Comparison of ENCODE assay signal across 14 cellular contexts in genomic region chr7:39667354-39667923, GRCh38. TPM values are rescaled to one million over a fixed set of nuclear protein-coding genes. Genes with fewer than 3 reads are reported as not detected.
DNase-seq lines count a peak whose midpoint lies in the region; ATAC-seq and TF ChIP-seq lines count a peak whose summit lies in the region.
"Had no signal": no experiment of that assay in that cellular context is flagged by ENCODE, and none has a peak within 500 bp of the region (broad histone marks: within the 10 kb centered on the region; RNA-seq: fewer than 3 reads in every experiment).

No MANE protein-coding gene starts in this region.

- H3K4me3 ChIP-seq in gastroesophageal sphincter, result no peak overlapping the region
- H3K4me3 ChIP-seq in skeletal muscle cell (ENCODE audit: low read depth, low read length), result no peak overlapping the region
- H3K4me3 ChIP-seq: tibial artery had no signal

- H3K27me3 ChIP-seq in gastroesophageal sphincter, result no peaks in the 10 kb centered on the region
- H3K27me3 ChIP-seq: neutrophil, tibial artery had no signal

- H3K4me3 Mint-ChIP-seq in activated naive CD4-positive, alpha-beta T cell treated with anti-CD3 and anti-CD28 coated beads, Interleukin-2, amount 50 U/mL, for 24 hours, result no peak overlapping the region

- peak overlapping the region; percentile 43 for H3K27ac Mint-ChIP-seq in activated naive CD4-positive, alpha-beta T cell treated with anti-CD3 and anti-CD28 coated beads, Interleukin-2, amount 50 U/mL, for 24 hours

- TF ChIP-seq EP300 in gastroesophageal sphincter (IDR thresholded peaks at IDR 0.05), result no peak

- H3K36me3 Mint-ChIP-seq in activated naive CD4-positive, alpha-beta T cell treated with anti-CD3 and anti-CD28 coated beads, Interleukin-2, amount 50 U/mL, for 24 hours, result peaks cover 24% of the 10 kb centered on the region

- peak overlapping the region in 1 of 4 donors; percentile 39 for H3K27ac ChIP-seq in gastroesophageal sphincter
- H3K27ac ChIP-seq: neutrophil, tibial artery had no signal

- H3K9me3 Mint-ChIP-seq in activated naive CD4-positive, alpha-beta T cell treated with anti-CD3 and anti-CD28 coated beads, Interleukin-2, amount 50 U/mL, for 24 hours, result peaks cover 6% of the 10 kb centered on the region

- H3K4me1 ChIP-seq in gastroesophageal sphincter, result peaks cover 0 to 33% (median 0%) of the 10 kb centered on the region in 3 donors

- H3K36me3 ChIP-seq in gastroesophageal sphincter, result no peaks in the 10 kb centered on the region
- H3K36me3 ChIP-seq: neutrophil, tibial artery had no signal

- H3K27me3 Mint-ChIP-seq in activated naive CD4-positive, alpha-beta T cell treated with anti-CD3 and anti-CD28 coated beads, Interleukin-2, amount 50 U/mL, for 24 hours, result no peaks in the 10 kb centered on the region

- TF ChIP-seq CTCF in gastroesophageal sphincter (IDR thresholded peaks at IDR 0.05), result no peak

- ATAC-seq in gastroesophageal sphincter, result peak; percentile 55
- no peak for ATAC-seq in GM18868 (IDR thresholded peaks at IDR 0.05; ENCODE audit: unreplicated experiment)

- H3K9me3 ChIP-seq in gastroesophageal sphincter, result no peaks in the 10 kb centered on the region
- H3K9me3 ChIP-seq: neutrophil, tibial artery had no signal

- TF ChIP-seq POLR2A in gastroesophageal sphincter (IDR thresholded peaks at IDR 0.05), result no peak

- DNase-seq in activated naive CD4-positive, alpha-beta T cell treated with Interleukin-2 at 50 U/mL for 16 hours, result no peak
- DNase-seq in NCI-H82 (lab: John Stamatoyannopoulos, UW), result peak; percentile 97
- peak; percentile 58 for DNase-seq in skeletal muscle cell (ENCODE audit: low read depth)
- no peak for DNase-seq in stimulated activated CD4-positive, alpha-beta T cell treated with anti-CD3 and anti-CD28 coated beads, Interleukin-4, amount 100 ng/mL, for 1 hour
- DNase-seq in NCI-H128 (lab: John Stamatoyannopoulos, UW; ENCODE audit: unreplicated experiment), result no peak
- DNase-seq: activated CD4-positive, alpha-beta T cell treated with anti-CD3 and anti-CD28 coated beads for 1 hour; amniotic stem cell; dermis blood vessel endothelial cell; NCI-H2081; tibial artery had no signal

- peaks cover 70% of the 10 kb centered on the region for H3K4me1 Mint-ChIP-seq in activated naive CD4-positive, alpha-beta T cell treated with anti-CD3 and anti-CD28 coated beads, Interleukin-2, amount 50 U/mL, for 24 hours

- WGBS in gastroesophageal sphincter (ENCODE audit: low coverage in 1 of 2), 2 donors, result 45 to 52% methylated on average over 3 of the region's 3 CpGs

RNA-seq across cellular contexts. Expression of gene RALA, which starts 44.1 kb away (rescaled TPM):
- total RNA-seq in gastroesophageal sphincter, result 10 to 100 TPM; 16.6 to 30.7 (median 21.0) TPM

Comparison
In these comparisons a context has a peak if more than half of its experiments do, and no peak if none do; other contexts are left out.
1. DNase-seq: peak in NCI-H82 (single experiment) and skeletal muscle cell (single experiment); none in activated naive CD4-positive, alpha-beta T cell treated with Interleukin-2 at 50 U/mL for 16 hours (single experiment), stimulated activated CD4-positive, alpha-beta T cell treated with anti-CD3 and anti-CD28 coated beads, Interleukin-4, amount 100 ng/mL, for 1 hour (single experiment) and NCI-H128 (single experiment).